ENCODE assay signal across 8 cellular contexts in genomic region chr3:46935168-46935858, GRCh38. TPM values are rescaled to one million over a fixed set of nuclear protein-coding genes. Genes with fewer than 3 reads are reported as not detected.
DNase-seq lines count a peak whose midpoint lies in the region; TF ChIP-seq lines count a peak whose summit lies in the region.

No MANE protein-coding gene starts in this region.

- peak; percentile 24 to 61 (median 34) for TF ChIP-seq CTCF in breast epithelium (IDR thresholded peaks at IDR 0.05)
- peak; percentile 85 for TF ChIP-seq CTCF in kidney epithelial cell (IDR thresholded peaks at IDR 0.05; ENCODE audit: insufficient read depth, low read length, poor library complexity, severe bottlenecking)

- peak overlapping the region in 1 of 10 experiments; percentile 10; a peak in 1 of 20 replicates for H3K4me3 ChIP-seq in BLaER1 treated with 17β-estradiol and CSF1 and Interleukin-3, amounts not matched to agents 10 nM and 100 nM
- H3K4me3 ChIP-seq in breast epithelium (no peak overlapping the region), kidney epithelial cell (ENCODE audit: low read depth, low read length) (no peak overlapping the region), stomach smooth muscle (ENCODE audit: low read length in 2 of 2) (peak overlapping the region; percentile 6 to 49)

- peaks cover 86 to 100% (median 100%) of the 10 kb centered on the region in 10 experiments for H3K4me1 ChIP-seq in BLaER1 treated with 17β-estradiol and CSF1 and Interleukin-3, amounts not matched to agents 10 nM and 100 nM
- H3K4me1 ChIP-seq in breast epithelium (peaks cover 16 to 46% of the 10 kb centered on the region in 2 donors), stomach smooth muscle (ENCODE audit: control insufficient read depth, insufficient read depth, low read length) (peaks cover 82% of the 10 kb centered on the region)

- H3K36me3 ChIP-seq in BLaER1 treated with 17β-estradiol and CSF1 and Interleukin-3, amounts not matched to agents 10 nM and 100 nM: peaks cover 22 to 97% (median 82%) of the 10 kb centered on the region in 11 experiments
- H3K36me3 ChIP-seq in breast epithelium: no peaks in the 10 kb centered on the region
- H3K36me3 ChIP-seq in kidney epithelial cell (ENCODE audit: control insufficient read depth, insufficient read depth, low read length): no peaks in the 10 kb centered on the region
- peaks cover 3 to 17% of the 10 kb centered on the region in 2 donors for H3K36me3 ChIP-seq in stomach smooth muscle (ENCODE audit: control insufficient read depth in 2 of 2, insufficient read depth in 2 of 2, low read length in 2 of 2)

- in situ Hi-C loops in KBM-7 (cut with MboI; ENCODE audit: low pct_unique_long_range_greater_than_20kb, low sequenced_read_pairs): no loop called here

- no peaks in the 10 kb centered on the region for H3K27me3 ChIP-seq in BLaER1 treated with 17β-estradiol and CSF1 and Interleukin-3, amounts not matched to agents 10 nM and 100 nM
- no peaks in the 10 kb centered on the region for H3K27me3 ChIP-seq in breast epithelium
- no peaks in the 10 kb centered on the region for H3K27me3 ChIP-seq in kidney epithelial cell (ENCODE audit: control insufficient read depth, insufficient read depth, low read length)
- no peaks in the 10 kb centered on the region for H3K27me3 ChIP-seq in stomach smooth muscle (ENCODE audit: control insufficient read depth in 1 of 2, insufficient read depth in 2 of 2, low read length in 2 of 2)

- TF ChIP-seq POLR2A in breast epithelium (IDR thresholded peaks at IDR 0.05): no peak

- H3K9ac ChIP-seq in BLaER1 treated with 17β-estradiol and CSF1 and Interleukin-3, amounts not matched to agents 10 nM and 100 nM: peak overlapping the region in 5 of 11 experiments; percentile 0 to 63 (median 40); a peak in 6 of 22 replicates
- peak overlapping the region in 1 of 2 donors; percentile 13 for H3K9ac ChIP-seq in stomach smooth muscle (ENCODE audit: low read length in 2 of 2)

- intact Hi-C loops in breast epithelium (cut with DNase I; ENCODE audit: low total_unique reads): no loop called here

- peaks cover 0 to 20% (median 14%) of the 10 kb centered on the region in 11 experiments; a peak in 19 of 22 replicates for H3K9me3 ChIP-seq in BLaER1 treated with 17β-estradiol and CSF1 and Interleukin-3, amounts not matched to agents 10 nM and 100 nM (replicated peaks in 1 of 11)
- H3K9me3 ChIP-seq in breast epithelium (no peaks in the 10 kb centered on the region), stomach smooth muscle (ENCODE audit: control insufficient read depth in 2 of 2, low read length in 2 of 2) (no peaks in the 10 kb centered on the region)

- H3K4me2 ChIP-seq in BLaER1 treated with 17β-estradiol and CSF1 and Interleukin-3, amounts not matched to agents 10 nM and 100 nM: peak overlapping the region; percentile 60 to 99 (median 83); a peak in 20 of 22 replicates

- DNase-seq in M059J (ENCODE audit: low read depth) (peak; percentile 96), breast epithelium (ENCODE audit: low spot score in 2 of 2) (peak; percentile 58 to 89), kidney epithelial cell (ENCODE audit: low read depth) (peak; percentile 90), NCI-H146 treated with DMSO at 0.1 percent for 48 hours (lab: John Stamatoyannopoulos, UW; ENCODE audit: unreplicated experiment) (no peak), KBM-7 (no peak), T-helper 9 cell (no peak)

- H3K27ac ChIP-seq in BLaER1 treated with 17β-estradiol and CSF1 and Interleukin-3, amounts not matched to agents 10 nM and 100 nM: peak overlapping the region in 8 of 11 experiments; percentile 8 to 80 (median 53); a peak in 15 of 22 replicates
- H3K27ac ChIP-seq in breast epithelium: peak overlapping the region; percentile 85 to 89
- peak overlapping the region; percentile 91 for H3K27ac ChIP-seq in stomach smooth muscle (ENCODE audit: low read length)

- peaks cover 65 to 100% (median 99%) of the 10 kb centered on the region in 11 experiments for H4K20me1 ChIP-seq in BLaER1 treated with 17β-estradiol and CSF1 and Interleukin-3, amounts not matched to agents 10 nM and 100 nM

RNA-seq across cellular contexts. Expression of gene CCDC12, which starts 41.2 kb away (rescaled TPM):
- total RNA-seq in M059J (2014; rRNA removed; shearing (Covaris generic)): 16.4 and 25.6 TPM in 2 replicates
- total RNA-seq in breast epithelium: 10 to 100 TPM; 27.0 to 50.2 (median 43.9) TPM
- total RNA-seq in kidney epithelial cell: 33.0 and 33.3 TPM in 2 replicates

RNA-seq across cellular contexts. Expression of gene NBEAL2, which starts 44.2 kb away (rescaled TPM):
- 1.5 and 3.5 TPM in 2 replicates for total RNA-seq in M059J (2014; rRNA removed; shearing (Covaris generic))
- total RNA-seq in breast epithelium (10 to 100 TPM; 16.8 to 58.3 (median 54.4) TPM), kidney epithelial cell (37.5 and 53.7 TPM in 2 replicates)

RNA-seq across cellular contexts. Expression of gene PTH1R, which starts 57.8 kb away (rescaled TPM):
- total RNA-seq in M059J (2014; rRNA removed; shearing (Covaris generic)): 0.49 and 1.4 TPM in 2 replicates
- total RNA-seq in breast epithelium (10 to 100 TPM in 2 of 3 donors, 1 to 10 TPM in 1; 4.7 to 38.2 (median 13.4) TPM), kidney epithelial cell (1.7 and 2.1 TPM in 2 replicates)

Comparison
In these comparisons a context has a peak if more than half of its experiments do, and no peak if none do; other contexts are left out.
1. H3K4me3 ChIP-seq: peak in stomach smooth muscle (2 of 2); none in breast epithelium (0 of 3) and kidney epithelial cell (single experiment).
2. DNase-seq: peak in M059J (single experiment), breast epithelium (2 of 2) and kidney epithelial cell (single experiment); none in NCI-H146 treated with DMSO at 0.1 percent for 48 hours (single experiment), KBM-7 (single experiment) and T-helper 9 cell (single experiment).
3. Peak in every context shown above with its lines, with median percentiles within 50 percentile points of each other: H3K27ac ChIP-seq.